In the genomic region with DNA sequence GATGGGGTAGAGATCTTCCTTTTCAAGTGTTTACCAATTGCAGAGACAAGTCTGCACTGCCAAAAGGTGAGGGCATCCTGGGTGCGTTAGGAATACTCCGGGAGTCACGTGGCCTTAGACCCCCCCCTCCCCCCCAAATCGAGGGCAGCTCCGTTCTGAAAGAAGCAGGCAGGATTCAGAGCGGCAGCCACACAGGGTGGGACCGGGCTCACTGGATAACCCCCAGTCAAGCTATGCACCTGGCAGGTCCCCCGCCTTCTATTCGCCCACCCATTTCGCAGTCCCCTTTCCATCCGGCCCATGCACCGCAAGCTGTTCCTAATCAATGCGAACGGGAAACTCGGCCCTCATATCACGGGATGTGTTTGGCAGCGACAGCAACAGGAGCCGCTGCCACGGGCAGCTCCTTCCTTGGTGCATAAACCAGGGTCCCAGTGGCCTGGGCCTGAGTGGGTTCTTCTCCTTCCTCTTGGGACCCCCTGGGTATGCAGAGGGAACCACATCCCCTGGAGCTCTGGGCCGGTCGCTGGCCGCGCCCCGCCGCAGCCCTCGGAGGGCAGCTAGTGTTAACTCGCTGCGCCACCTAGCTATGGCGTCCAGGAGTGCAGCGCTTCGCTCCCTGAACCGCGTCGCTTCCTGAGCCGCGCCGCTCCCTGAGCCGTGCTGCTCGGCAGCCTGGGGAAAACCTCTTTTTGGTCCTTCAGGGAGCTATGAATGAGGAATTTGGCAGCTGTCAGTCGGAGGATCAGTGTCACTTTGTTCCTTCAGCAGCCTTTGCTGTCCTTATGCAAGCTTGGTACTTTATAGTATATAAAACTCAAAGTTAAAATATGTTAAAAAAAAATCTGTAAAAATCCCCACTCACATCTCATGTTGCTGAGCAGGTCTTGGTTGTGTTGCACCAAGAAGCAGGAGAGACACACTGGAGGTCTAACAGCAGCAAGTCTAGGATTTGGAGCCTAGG, we compare ENCODE assay signal across 8 cellular contexts. TPM values are rescaled to one million over a fixed set of nuclear protein-coding genes. Genes with fewer than 3 reads are reported as not detected.
DNase-seq lines count a peak whose midpoint lies in the region; ATAC-seq and TF ChIP-seq lines count a peak whose summit lies in the region.

No MANE protein-coding gene starts in this region.

- CTCF ChIA-PET in naive thymus-derived CD4-positive, alpha-beta T cell (lab: Charles Lee) = interaction anchor here (0.5 to 3.1 kb wide), 28 partner anchors 9 to 524 kb away, joined by 3 to 45 read pairs (median 4); no protein-coding TSS in a partner anchor

- H3K9me3 ChIP-seq in naive thymus-derived CD4-positive, alpha-beta T cell (ENCODE audit: control insufficient read depth in 2 of 3, low read length in 3 of 3) = no peaks in the 10 kb centered on the region

- no peaks in the 10 kb centered on the region for H3K36me3 Mint-ChIP-seq in naive thymus-derived CD4-positive, alpha-beta T cell

- peak; percentile 65 to 73 for DNase-seq in Kasumi-1 (lab: John Stamatoyannopoulos, UW)
- peak; percentile 84 for DNase-seq in RPMI8226
- DNase-seq in activated T-helper 9 cell treated with anti-CD3 and anti-CD28 coated beads, Interleukin-2, amount 50 U/mL, for 16 hours (ENCODE audit: low read depth) = peak; percentile 64
- peak; percentile 75 for DNase-seq in fibroblast of mammary gland (ENCODE audit: low read depth)
- peak; percentile 50 to 80 (median 66) for DNase-seq in naive thymus-derived CD4-positive, alpha-beta T cell
- peak; percentile 45 to 51 for DNase-seq in stimulated activated CD8-positive, alpha-beta memory T cell treated with anti-CD3 and anti-CD28 coated beads, Interleukin-7, amount 100 ng/mL, for 48 hours (ENCODE audit: extremely low read depth in 1 of 2, low read depth in 1 of 2)

- H3K27ac Mint-ChIP-seq in naive thymus-derived CD4-positive, alpha-beta T cell = peak overlapping the region in 2 of 9 donors; percentile 21 to 36

- no peaks in the 10 kb centered on the region for H3K4me1 ChIP-seq in naive thymus-derived CD4-positive, alpha-beta T cell (ENCODE audit: control insufficient read depth in 2 of 2, insufficient read depth in 2 of 2, low read length in 2 of 2)

- TF ChIP-seq CTCF in GM12873 (IDR thresholded peaks at IDR 0.05; ENCODE audit: insufficient read depth, low read depth, low read length, missing control alignments) = peak; percentile 99
- peak; percentile 86 for TF ChIP-seq CTCF in fibroblast of mammary gland (conservative IDR thresholded peaks at IDR 0.05; ENCODE audit: control insufficient read depth, insufficient read depth, low read depth, low read length)

- H3K4me3 ChIP-seq in fibroblast of mammary gland (ENCODE audit: control insufficient read depth, low read depth, low read length) = peak overlapping the region; percentile 29
- peak overlapping the region; percentile 69 for H3K4me3 ChIP-seq in naive thymus-derived CD4-positive, alpha-beta T cell (ENCODE audit: low read length)

- POLR2A ChIA-PET in naive thymus-derived CD4-positive, alpha-beta T cell (lab: Charles Lee) = interaction anchor here (0.7 to 2.0 kb wide), 6 partner anchors 15 to 91 kb away, joined by 3 to 6 read pairs (median 4); no protein-coding TSS in a partner anchor

- H3K27me3 ChIP-seq in naive thymus-derived CD4-positive, alpha-beta T cell (ENCODE audit: control insufficient read depth in 2 of 2, insufficient read depth in 2 of 2, low read length in 2 of 2) = no peaks in the 10 kb centered on the region

- H3K9me3 Mint-ChIP-seq in naive thymus-derived CD4-positive, alpha-beta T cell = peaks cover 0 to 1% (median 0%) of the 10 kb centered on the region in 11 donors

- H3K27ac ChIP-seq in naive thymus-derived CD4-positive, alpha-beta T cell (ENCODE audit: low read depth, low read length) = no peak overlapping the region

- intact Hi-C loops in naive thymus-derived CD4-positive, alpha-beta T cell (cut with micrococcal nuclease) = loop anchor here (1.0 to 5.0 kb wide), 7 partner anchors 32 to 176 kb away; no protein-coding TSS in a partner anchor

- H3K4me1 Mint-ChIP-seq in naive thymus-derived CD4-positive, alpha-beta T cell = peaks cover 4 to 11% (median 10%) of the 10 kb centered on the region in 7 donors

- H3K27me3 Mint-ChIP-seq in naive thymus-derived CD4-positive, alpha-beta T cell = peaks cover 0 to 34% (median 16%) of the 10 kb centered on the region in 5 donors

- no peaks in the 10 kb centered on the region for H3K36me3 ChIP-seq in naive thymus-derived CD4-positive, alpha-beta T cell (ENCODE audit: control insufficient read depth in 2 of 3, insufficient read depth in 3 of 3, low read length in 3 of 3)

- peak overlapping the region; percentile 71 to 87 (median 84) for H3K4me3 Mint-ChIP-seq in naive thymus-derived CD4-positive, alpha-beta T cell

- peak; percentile 98 for ATAC-seq in naive thymus-derived CD4-positive, alpha-beta T cell
- ATAC-seq in HG02938 (IDR thresholded peaks at IDR 0.05; ENCODE audit: unreplicated experiment) = no peak

RNA-seq across cellular contexts. Expression of gene LYL1, which starts 41.4 kb away (rescaled TPM):
- total RNA-seq in naive thymus-derived CD4-positive, alpha-beta T cell = 10 to 100 TPM in 1 of 5 experiments, 1 to 10 TPM in 4; 4.6 to 22.6 (median 7.8) TPM
- polyA plus RNA-seq in naive thymus-derived CD4-positive, alpha-beta T cell = 1 to 10 TPM; 2.4 to 2.9 TPM

RNA-seq across cellular contexts. Expression of gene TRMT1, which starts 55.3 kb away (rescaled TPM):
- 10 to 100 TPM; 64.2 to 96.4 (median 87.8) TPM for total RNA-seq in naive thymus-derived CD4-positive, alpha-beta T cell
- 10 to 100 TPM; 22.6 to 36.3 TPM for polyA plus RNA-seq in naive thymus-derived CD4-positive, alpha-beta T cell

RNA-seq across cellular contexts. Expression of gene NACC1, which starts 56.8 kb away (rescaled TPM):
- 10 to 100 TPM; 18.0 to 72.7 (median 22.4) TPM for total RNA-seq in naive thymus-derived CD4-positive, alpha-beta T cell
- 1 to 10 TPM; 1.7 to 2.0 TPM for polyA plus RNA-seq in naive thymus-derived CD4-positive, alpha-beta T cell
